In the genomic region with DNA sequence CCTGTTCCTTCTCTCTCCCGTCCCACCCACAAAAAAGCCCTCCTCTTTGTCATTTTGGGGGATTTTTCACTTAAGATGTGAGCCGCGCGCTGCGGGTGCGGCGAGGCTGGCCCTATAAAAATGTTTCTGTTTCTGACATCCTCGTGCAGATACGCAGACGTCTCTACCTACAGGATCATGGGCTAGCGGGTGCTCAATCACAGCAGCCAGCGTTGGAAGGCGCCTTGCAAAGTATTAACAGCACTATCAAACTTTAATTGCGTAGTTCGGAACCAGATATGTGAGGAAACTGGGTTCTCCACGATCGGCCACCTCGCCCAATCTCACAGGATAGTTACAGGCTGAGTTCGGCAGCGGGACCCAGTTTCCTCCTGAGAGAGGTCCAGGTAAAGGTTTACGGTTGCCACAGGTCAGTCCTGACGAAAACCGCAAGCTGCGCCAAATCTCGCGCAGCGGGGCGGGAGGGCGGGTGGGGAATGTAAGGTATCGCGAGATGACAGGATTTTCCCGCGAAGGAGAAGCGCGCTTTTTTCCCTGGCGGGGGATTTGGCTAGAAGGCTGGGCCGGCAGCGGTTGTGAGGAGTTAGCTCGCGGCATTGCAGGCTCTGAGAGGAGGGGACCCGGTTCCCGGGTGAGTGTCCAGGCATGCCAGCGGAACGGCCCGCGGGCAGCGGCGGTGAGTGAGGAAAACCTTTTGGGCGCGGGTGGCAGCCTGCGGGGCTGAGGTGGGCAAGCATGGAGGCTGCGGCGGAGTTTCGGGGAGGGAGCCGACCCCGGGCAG, we compare ENCODE assay signal across 1 cellular context.
TF ChIP-seq lines count a peak whose summit lies in the region.

A gene (plus strand): TSS at position 512 of the 781 bp plus-strand sequence. CDS start 134 bp downstream, at position 646.

TF ChIP-seq in K562, 482 proteins besides CTCF, POLR2A, EP300 and RAD21 (continued from another document):
- TF ChIP-seq, protein P1, sequence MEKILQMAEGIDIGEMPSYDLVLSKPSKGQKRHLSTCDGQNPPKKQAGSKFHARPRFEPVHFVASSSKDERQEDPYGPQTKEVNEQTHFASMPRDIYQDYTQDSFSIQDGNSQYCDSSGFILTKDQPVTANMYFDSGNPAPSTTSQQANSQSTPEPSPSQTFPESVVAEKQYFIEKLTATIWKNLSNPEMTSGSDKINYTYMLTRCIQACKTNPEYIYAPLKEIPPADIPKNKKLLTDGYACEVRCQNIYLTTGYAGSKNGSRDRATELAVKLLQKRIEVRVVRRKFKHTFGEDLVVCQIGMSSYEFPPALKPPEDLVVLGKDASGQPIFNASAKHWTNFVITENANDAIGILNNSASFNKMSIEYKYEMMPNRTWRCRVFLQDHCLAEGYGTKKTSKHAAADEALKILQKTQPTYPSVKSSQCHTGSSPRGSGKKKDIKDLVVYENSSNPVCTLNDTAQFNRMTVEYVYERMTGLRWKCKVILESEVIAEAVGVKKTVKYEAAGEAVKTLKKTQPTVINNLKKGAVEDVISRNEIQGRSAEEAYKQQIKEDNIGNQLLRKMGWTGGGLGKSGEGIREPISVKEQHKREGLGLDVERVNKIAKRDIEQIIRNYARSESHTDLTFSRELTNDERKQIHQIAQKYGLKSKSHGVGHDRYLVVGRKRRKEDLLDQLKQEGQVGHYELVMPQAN (IDR thresholded peaks at IDR 0.05; ENCODE audit: borderline replicate concordance) = 0 out of 2 replicates have a peak, but pooled peaks have one; percentile 54
